In genomic region chr16:75472908-75473877, GRCh38 we compare ENCODE assay signal across 1 cellular context.
A peak's percentile ranks its signal among the peaks of the same experiment; 100 is the strongest.
TF ChIP-seq lines count a peak whose summit lies in the region.

No MANE protein-coding gene starts in this region.

TF ChIP-seq in H1, 55 proteins besides CTCF, POLR2A, EP300 and RAD21:
- TF ChIP-seq MAFK (IDR thresholded peaks at IDR 0.05; ENCODE audit: low read depth, low read length) = no peak
- no peak for TF ChIP-seq CTBP2 (IDR thresholded peaks at IDR 0.05; ENCODE audit: borderline replicate concordance, insufficient read depth, insufficient read length, low read length)
- peak; percentile 65; the same call in 1 of the 2 replicates for TF ChIP-seq KDM1A (IDR thresholded peaks at IDR 0.05; ENCODE audit: borderline replicate concordance, low read length)
- TF ChIP-seq CHD7 (IDR thresholded peaks at IDR 0.05; ENCODE audit: insufficient replicate concordance, low read length) = no peak
- no peak for TF ChIP-seq RBBP5 (IDR thresholded peaks at IDR 0.05; ENCODE audit: borderline replicate concordance, low read depth, low read length)
